1 cellular context compared by ENCODE assay signal in genomic region chr3:170749185-170749584, GRCh38.
TF ChIP-seq lines count a peak whose summit lies in the region.

No MANE protein-coding gene starts in this region.

TF ChIP-seq in IMR-90, 13 proteins besides CTCF, POLR2A, EP300 and RAD21:
- TF ChIP-seq NFE2L2 (IDR thresholded peaks at IDR 0.05; ENCODE audit: low read depth, low read length) (no peak), MXI1 (IDR thresholded peaks at IDR 0.05; ENCODE audit: borderline replicate concordance, low read depth, low read length) (no peak), MAFK (IDR thresholded peaks at IDR 0.05; ENCODE audit: low read depth, low read length) (no peak), MAZ (IDR thresholded peaks at IDR 0.05; ENCODE audit: borderline replicate concordance, low read depth, low read length) (no peak), RCOR1 (IDR thresholded peaks at IDR 0.05; ENCODE audit: insufficient replicate concordance, low read length) (no peak), USF2 (IDR thresholded peaks at IDR 0.05; ENCODE audit: low read depth, low read length) (no peak), CHD1 (IDR thresholded peaks at IDR 0.05; ENCODE audit: low read depth, low read length) (no peak)
